Comparison of ENCODE assay signal across 34 cellular contexts in genomic region chr13:71028884-71029283, GRCh38.
"Had no signal": no experiment of that assay in that cellular context is flagged by ENCODE, and none has a peak within 500 bp of the region (broad histone marks: within the 10 kb centered on the region; RNA-seq: fewer than 3 reads in every experiment).

No MANE protein-coding gene starts in this region.

- DNase-seq: Karpas-422, Kasumi-1, MG63, MM.1S, MV-4-11, NCI-H1048, NCI-H1092, NCI-H1092 treated with DMSO at 0.1 percent for 48 hours, NCI-H1105, NCI-H1105 treated with DMSO at 0.1 percent for 48 hours, NCI-H1417, NCI-H1417 treated with DMSO at 0.1 percent for 48 hours, NCI-H1436, NCI-H1436 treated with DMSO at 0.1 percent for 48 hours, NCI-H146, NCI-H1694, NCI-H1694 treated with DMSO at 0.1 percent for 48 hours, NCI-H187, NCI-H187 treated with DMSO at 0.1 percent for 48 hours, NCI-H1930, NCI-H2029, NCI-H2029 treated with DMSO at 0.1 percent for 48 hours, NCI-H2081, NCI-H2081 treated with DMSO at 0.1 percent for 48 hours, NCI-H2107, NCI-H2171, NCI-H2171 treated with DMSO at 0.1 percent for 48 hours, NCI-H2227 treated with DMSO at 0.1 percent for 48 hours, NCI-H226, NCI-H345, NCI-H446, NCI-H446 treated with DMSO at 0.1 percent for 48 hours, NCI-H510A, NCI-H510A treated with DMSO at 0.1 percent for 48 hours had no signal

- H3K27me3 ChIP-seq: MG63 had no signal

- H3K9me3 ChIP-seq: MG63 had no signal

- H3K36me3 ChIP-seq: MG63 had no signal

- H3K4me3 ChIP-seq: MG63 had no signal
